In the genomic region with DNA sequence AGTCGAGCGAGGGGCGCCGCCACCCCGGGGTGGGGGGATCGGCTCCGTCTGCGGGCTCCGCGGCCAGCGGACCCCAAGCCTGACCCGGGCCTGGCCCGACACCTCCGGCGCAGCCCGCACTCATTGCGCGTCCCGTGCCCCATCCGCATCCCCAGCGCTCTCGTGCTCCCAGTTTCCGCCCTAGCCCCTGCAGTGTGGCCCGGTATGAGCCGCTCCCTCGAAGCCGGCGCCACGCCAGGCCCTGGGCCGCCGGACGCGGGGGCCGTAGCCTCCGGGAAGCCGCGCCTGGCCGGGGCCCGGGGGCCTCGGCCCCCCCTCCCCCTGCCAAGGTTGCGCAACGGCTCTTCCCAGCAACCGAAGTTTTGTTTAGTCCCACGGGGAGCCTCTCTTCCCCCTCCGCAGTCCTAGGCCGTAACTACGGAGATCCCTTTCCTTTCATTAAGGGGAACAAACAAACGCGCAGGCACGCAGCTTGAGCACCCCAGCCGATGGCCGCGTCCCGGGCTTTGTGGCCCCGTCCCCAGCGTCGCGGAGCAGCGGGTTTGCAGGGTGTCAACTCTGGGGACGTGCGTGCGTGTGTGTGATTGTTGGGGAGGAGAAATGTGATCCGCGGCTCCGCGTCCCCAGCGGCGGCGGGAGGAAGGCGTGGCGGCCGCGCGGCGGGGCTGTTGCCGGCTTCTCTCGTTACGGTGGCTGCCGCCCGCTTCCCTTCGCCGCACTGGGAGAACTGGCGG, we compare ENCODE assay signal across 8 cellular contexts. TPM values are rescaled to one million over a fixed set of nuclear protein-coding genes. Genes with fewer than 3 reads are reported as not detected.
DNase-seq lines count a peak whose midpoint lies in the region; ATAC-seq and TF ChIP-seq lines count a peak whose summit lies in the region.

No MANE protein-coding gene starts in this region.

- H3K4me1 Mint-ChIP-seq in progenitor cell of endocrine pancreas (ENCODE audit: low read depth): peaks cover 29% of the 10 kb centered on the region

- H3K36me3 ChIP-seq in heart right ventricle (no peaks in the 10 kb centered on the region), upper lobe of right lung (no peaks in the 10 kb centered on the region)

- H3K9me3 ChIP-seq in heart right ventricle: no peaks in the 10 kb centered on the region
- H3K9me3 ChIP-seq in upper lobe of right lung: no peaks in the 10 kb centered on the region

- H3K27ac ChIP-seq in adipose tissue (ENCODE audit: low read depth, low read length) (peak overlapping the region; percentile 100), heart right ventricle (peak overlapping the region; percentile 95 to 100 (median 100)), upper lobe of right lung (peak overlapping the region; percentile 100)

- H3K4me3 ChIP-seq in GM12865 (ENCODE audit: low read depth, low read length): peak overlapping the region; percentile 97
- H3K4me3 ChIP-seq in heart right ventricle: peak overlapping the region; percentile 57 to 97 (median 93)
- peak overlapping the region; percentile 92 for H3K4me3 ChIP-seq in upper lobe of right lung

- peaks cover 9% of the 10 kb centered on the region for H3K27me3 Mint-ChIP-seq in progenitor cell of endocrine pancreas

- H3K4me3 Mint-ChIP-seq in progenitor cell of endocrine pancreas (ENCODE audit: low read depth): peak overlapping the region; percentile 98

- TF ChIP-seq CTCF in GM12865 (IDR thresholded peaks at IDR 0.05; ENCODE audit: insufficient read depth, low read depth, low read length, missing control alignments) (peak; percentile 34), heart right ventricle (IDR thresholded peaks at IDR 0.05) (peak in 7 of 9 donors; percentile 16 to 56 (median 44)), progenitor cell of endocrine pancreas (IDR thresholded peaks at IDR 0.05; ENCODE audit: unreplicated experiment) (peak; percentile 33), upper lobe of right lung (IDR thresholded peaks at IDR 0.05) (peak; percentile 20)

- H3K27me3 ChIP-seq in heart right ventricle (no peaks in the 10 kb centered on the region), upper lobe of right lung (no peaks in the 10 kb centered on the region)

- WGBS in adipose tissue, 3 donors: 0 to 1% (median 0%) methylated on average over 69 to 83 of the region's 83 CpGs
- WGBS in heart right ventricle, 2 donors: 0 to 1% methylated on average over 78 to 83 of the region's 83 CpGs

- no peaks in the 10 kb centered on the region for H3K9me3 Mint-ChIP-seq in progenitor cell of endocrine pancreas (ENCODE audit: low read depth)

- H3K36me3 Mint-ChIP-seq in progenitor cell of endocrine pancreas (ENCODE audit: insufficient read depth): no peaks in the 10 kb centered on the region

- intact Hi-C loops in heart right ventricle (cut with DNase I): loop anchor here (1.0 to 10.0 kb wide), 15 partner anchors 23 to 477 kb away; a partner anchor contains a TSS
- intact Hi-C loops in upper lobe of right lung (cut with DNase I): no loop called here

- H3K4me1 ChIP-seq in heart right ventricle (peaks cover 0 to 50% (median 42%) of the 10 kb centered on the region in 9 donors), upper lobe of right lung (peaks cover 31% of the 10 kb centered on the region)

- peak; percentile 31 for ATAC-seq in HG02610 (IDR thresholded peaks at IDR 0.05; ENCODE audit: unreplicated experiment)
- peak; percentile 85 to 96 (median 88) for ATAC-seq in heart right ventricle
- ATAC-seq in upper lobe of right lung: peak; percentile 90

- peak overlapping the region; percentile 99 for H3K27ac Mint-ChIP-seq in progenitor cell of endocrine pancreas

- peak; percentile 85 for DNase-seq in GM12865 (ENCODE audit: low read depth)
- DNase-seq in NCI-H1092 treated with DMSO at 0.1 percent for 48 hours (lab: John Stamatoyannopoulos, UW): peak; percentile 63
- DNase-seq in SW480 (ENCODE audit: low spot score): peak; percentile 87
- DNase-seq in heart right ventricle: peak; percentile 91 to 92
- peak; percentile 68 for DNase-seq in progenitor cell of endocrine pancreas (ENCODE audit: low spot score, unreplicated experiment)
- peak; percentile 95 for DNase-seq in upper lobe of right lung

RNA-seq across cellular contexts. Expression of a gene that starts 0.9 kb away (rescaled TPM):
- polyA plus RNA-seq in adipose tissue (10 to 100 TPM; 10.8 to 49.6 (median 42.7) TPM), heart right ventricle (10 to 100 TPM; 15.9 to 32.4 TPM)
- total RNA-seq in heart right ventricle (100 to 1,000 TPM; 240 to 334 (median 290) TPM), progenitor cell of endocrine pancreas (65.4 and 66.2 TPM in 2 replicates), upper lobe of right lung (146 TPM)

Comparison
In these comparisons a context has a peak if more than half of its experiments do, and no peak if none do; other contexts are left out.
1. Peak in every context shown above with its lines: DNase-seq, ATAC-seq, H3K4me3 ChIP-seq and H3K27ac ChIP-seq.
2. ATAC-seq: peak in every context shown above with its lines; median percentile 90 in upper lobe of right lung; 88 in heart right ventricle; 31 in HG02610.